11 cellular contexts compared by ENCODE assay signal in genomic region chr6:105560611-105561066, GRCh38.
DNase-seq lines count a peak whose midpoint lies in the region; ATAC-seq and TF ChIP-seq lines count a peak whose summit lies in the region.
"Had no signal": no experiment of that assay in that cellular context is flagged by ENCODE, and none has a peak within 500 bp of the region (broad histone marks: within the 10 kb centered on the region; RNA-seq: fewer than 3 reads in every experiment).

No MANE protein-coding gene starts in this region.

- H3K27ac ChIP-seq in osteoblast (ENCODE audit: low read depth, low read length) (no peak overlapping the region), vagina (no peak overlapping the region)
- H3K27ac ChIP-seq: 22Rv1 had no signal

- no peaks in the 10 kb centered on the region for H3K79me2 ChIP-seq in osteoblast (ENCODE audit: insufficient read depth, low read length)

- H3K4me3 ChIP-seq in osteoblast (ENCODE audit: insufficient read depth, low read length) (no peak overlapping the region), vagina (no peak overlapping the region)

- H2AFZ ChIP-seq in osteoblast (ENCODE audit: low read length): no peak overlapping the region

- H4K20me1 ChIP-seq in osteoblast (ENCODE audit: insufficient read depth, low read length): no peaks in the 10 kb centered on the region

- peak; percentile 93 for ATAC-seq in HG02642 (IDR thresholded peaks at IDR 0.05; ENCODE audit: poor library complexity, unreplicated experiment)

- H3K36me3 ChIP-seq in osteoblast (ENCODE audit: insufficient read depth, low read length) (no peaks in the 10 kb centered on the region), vagina (no peaks in the 10 kb centered on the region)

- H3K27me3 ChIP-seq in osteoblast (ENCODE audit: insufficient read depth, low read length) (no peaks in the 10 kb centered on the region), vagina (no peaks in the 10 kb centered on the region)

- no peak overlapping the region for H3K4me2 ChIP-seq in osteoblast (ENCODE audit: insufficient read depth, low read length)

- intact Hi-C loops in vagina (cut with DNase I): no loop called here

- H3K9me3 ChIP-seq in osteoblast (ENCODE audit: low read depth, low read length) (peaks cover 2% of the 10 kb centered on the region), vagina (no peaks in the 10 kb centered on the region)

- no peaks in the 10 kb centered on the region for H3K4me1 ChIP-seq in osteoblast (ENCODE audit: insufficient read depth, low read length)
- H3K4me1 ChIP-seq in vagina: no peaks in the 10 kb centered on the region

- peak; percentile 7 for DNase-seq in NK-92 treated with Interleukin-12 subunit alpha and Interleukin-12 subunit beta, amount 100 ng/mL, for 24 hours (lab: John Stamatoyannopoulos, UW)
- DNase-seq in NK-92 (lab: John Stamatoyannopoulos, UW; ENCODE audit: unreplicated experiment): no peak
- peak; percentile 96 for DNase-seq in MV-4-11 (lab: John Stamatoyannopoulos, UW)
- peak; percentile 57 for DNase-seq in osteoblast (ENCODE audit: insufficient read length, low spot score, missing footprints)
- DNase-seq in vagina (ENCODE audit: extremely low spot score in 2 of 2): no peak
- no peak for DNase-seq in NCI-H2081 (lab: John Stamatoyannopoulos, UW)
- no peak for DNase-seq in NCI-H2171 (lab: John Stamatoyannopoulos, UW)
- DNase-seq: activated naive CD8-positive, alpha-beta T cell treated with anti-CD3 and anti-CD28 coated beads, Interleukin-2, amount 10 ng/mL, durations not matched to agents 7 days and 5 days; stimulated activated CD4-positive, alpha-beta T cell treated with anti-CD3 and anti-CD28 coated beads, Interleukin-2, amount 100 ng/mL, for 24 hours had no signal

- no peak for TF ChIP-seq POLR2A in vagina (IDR thresholded peaks at IDR 0.05)

- TF ChIP-seq CTCF in osteoblast (IDR thresholded peaks at IDR 0.05; ENCODE audit: extremely low read depth, low read depth, low read length): no peak
- TF ChIP-seq CTCF in vagina (IDR thresholded peaks at IDR 0.05): no peak

Comparison
In these comparisons a context has a peak if more than half of its experiments do, and no peak if none do; other contexts are left out.
1. DNase-seq: peak in NK-92 treated with Interleukin-12 subunit alpha and Interleukin-12 subunit beta, amount 100 ng/mL, for 24 hours (single experiment), MV-4-11 (single experiment) and osteoblast (single experiment); none in NK-92 (single experiment), vagina (0 of 2), NCI-H2081 (0 of 2) and NCI-H2171 (single experiment).